Comparison of ENCODE assay signal across 11 cellular contexts in the genomic region with DNA sequence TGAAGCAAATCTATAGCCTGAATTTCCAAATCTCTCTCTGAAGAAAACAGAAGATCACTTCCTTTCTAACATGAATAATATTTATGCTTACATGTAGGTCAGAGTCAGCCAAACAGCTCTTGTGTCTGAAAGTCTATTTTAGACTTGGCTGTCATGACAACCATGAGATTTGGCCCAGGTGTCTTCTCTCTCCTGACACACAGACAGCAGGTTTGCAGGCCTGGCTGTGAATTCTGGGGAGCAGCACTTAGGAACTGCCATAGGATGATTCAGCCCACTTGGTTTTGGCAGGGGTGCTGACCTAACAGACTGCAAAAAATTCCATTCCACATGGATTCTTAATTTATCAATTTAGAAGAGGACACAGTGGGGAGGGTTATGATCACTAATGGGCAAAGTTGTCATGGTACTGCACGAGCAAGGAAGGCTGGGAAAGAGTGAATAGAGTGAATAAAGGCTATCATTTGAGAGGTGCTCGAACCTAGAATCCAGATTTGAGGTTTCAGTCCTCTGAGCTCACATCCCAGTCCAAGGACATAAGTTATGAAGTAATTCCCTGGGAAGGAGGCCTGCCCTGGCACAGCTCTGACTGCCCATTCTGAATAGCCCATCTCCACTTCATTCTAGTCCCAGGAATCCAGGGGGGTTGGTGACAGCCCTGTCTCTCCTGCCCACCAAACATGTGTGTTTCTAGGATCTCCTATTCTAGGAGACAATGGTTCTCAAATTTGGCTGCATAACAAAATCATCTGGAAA.
A peak's percentile ranks its signal among the peaks of the same experiment; 100 is the strongest.
DNase-seq lines count a peak whose midpoint lies in the region; ATAC-seq, FAIRE-seq and TF ChIP-seq lines count a peak whose summit lies in the region.
"Had no signal": no experiment of that assay in that cellular context is flagged by ENCODE, and none has a peak within 500 bp of the region (broad histone marks: within the 10 kb centered on the region; RNA-seq: fewer than 3 reads in every experiment).

No MANE protein-coding gene starts in this region.

- intact Hi-C loops in mammary epithelial cell (cut with micrococcal nuclease) (no loop called here), kidney (cut with DNase I) (no loop called here), tibial artery (cut with DNase I; ENCODE audit: low total_unique reads) (no loop called here)

- no peaks in the 10 kb centered on the region for H3K36me3 Mint-ChIP-seq in activated T-cell treated with anti-CD3 and anti-CD28 coated beads, Interleukin-2, amount 50 U/mL, for 4 hours (ENCODE audit: insufficient read depth)

- in situ Hi-C loops in mammary epithelial cell (cut with MboI; ENCODE audit: low sequenced_read_pairs in 2 of 2), result no loop called here

- H3K9ac ChIP-seq in mammary epithelial cell (ENCODE audit: insufficient read depth, low read length), result no peak overlapping the region
- H3K9ac ChIP-seq in kidney (ENCODE audit: low read length in 2 of 2), result no peak overlapping the region

- H3K9me3 Mint-ChIP-seq in activated T-cell treated with anti-CD3 and anti-CD28 coated beads, Interleukin-2, amount 50 U/mL, for 4 hours, result no peaks in the 10 kb centered on the region

- no peaks in the 10 kb centered on the region for H4K20me1 ChIP-seq in mammary epithelial cell (ENCODE audit: insufficient read depth, low read length)
- H4K20me1 ChIP-seq in osteoblast (ENCODE audit: insufficient read depth, low read length), result no peaks in the 10 kb centered on the region

- 100% methylated on average over 2 of the region's 2 CpGs for WGBS in mammary epithelial cell (ENCODE audit: low coverage, missing lambda C conversion rate)

- no peaks in the 10 kb centered on the region for H3K79me2 ChIP-seq in mammary epithelial cell (ENCODE audit: insufficient read depth, low read length)
- H3K79me2 ChIP-seq in osteoblast (ENCODE audit: insufficient read depth, low read length), result no peaks in the 10 kb centered on the region

- TF ChIP-seq CTCF in mammary epithelial cell (conservative IDR thresholded peaks at IDR 0.05 in 1 of 2, IDR thresholded peaks at IDR 0.05 in 1 of 2; ENCODE audit: extremely low read depth in 1 of 2, insufficient read depth in 1 of 2, low read depth in 1 of 2, low read length in 2 of 2), result no peak
- no peak for TF ChIP-seq CTCF in osteoblast (IDR thresholded peaks at IDR 0.05; ENCODE audit: extremely low read depth, low read depth, low read length)
- no peak for TF ChIP-seq CTCF in kidney (IDR thresholded peaks at IDR 0.05; ENCODE audit: borderline replicate concordance, extremely low read depth, insufficient read depth)
- TF ChIP-seq CTCF in tibial artery (IDR thresholded peaks at IDR 0.05), result no peak

- no peaks in the 10 kb centered on the region for H3K27me3 ChIP-seq in mammary epithelial cell (ENCODE audit: insufficient read depth, low read length)
- no peaks in the 10 kb centered on the region for H3K27me3 ChIP-seq in osteoblast (ENCODE audit: insufficient read depth, low read length)
- no peaks in the 10 kb centered on the region for H3K27me3 ChIP-seq in tibial artery
- H3K27me3 ChIP-seq: SJSA1, transverse colon had no signal

- H3K4me1 Mint-ChIP-seq in activated T-cell treated with anti-CD3 and anti-CD28 coated beads, Interleukin-2, amount 50 U/mL, for 4 hours (ENCODE audit: low read depth), result peaks cover 28% of the 10 kb centered on the region

- H3K36me3 ChIP-seq in mammary epithelial cell (ENCODE audit: insufficient read depth, low read length) (no peaks in the 10 kb centered on the region), osteoblast (ENCODE audit: insufficient read depth, low read length) (no peaks in the 10 kb centered on the region), kidney (ENCODE audit: control insufficient read depth in 1 of 2, insufficient read depth in 2 of 2, low read length in 2 of 2) (no peaks in the 10 kb centered on the region), tibial artery (no peaks in the 10 kb centered on the region)
- H3K36me3 ChIP-seq: SJSA1, transverse colon had no signal

- H3K9me3 ChIP-seq in mammary epithelial cell (replicated peaks; ENCODE audit: insufficient read depth, low read length), result no peaks in the 10 kb centered on the region
- no peaks in the 10 kb centered on the region for H3K9me3 ChIP-seq in osteoblast (ENCODE audit: low read depth, low read length)
- no peaks in the 10 kb centered on the region for H3K9me3 ChIP-seq in kidney (ENCODE audit: control insufficient read depth in 1 of 2, low read length in 2 of 2)
- H3K9me3 ChIP-seq in tibial artery, result no peaks in the 10 kb centered on the region
- H3K9me3 ChIP-seq: SJSA1, transverse colon had no signal

- no peak overlapping the region for H3K4me3 Mint-ChIP-seq in activated T-cell treated with anti-CD3 and anti-CD28 coated beads, Interleukin-2, amount 50 U/mL, for 4 hours
- H3K4me3 Mint-ChIP-seq: activated naive CD4-positive, alpha-beta T cell treated with anti-CD3 and anti-CD28 coated beads, Interleukin-2, amount 10 ng/mL, durations not matched to agents 7 days and 5 days had no signal

- DNase-seq in LHCN-M2 (ENCODE audit: low read depth) (peak; percentile 64), mammary epithelial cell (peak; percentile 19), osteoblast (ENCODE audit: insufficient read length, low spot score, missing footprints) (peak; percentile 49), kidney (no peak), Kasumi-1 (lab: John Stamatoyannopoulos, UW) (no peak), tibial artery (no peak)
- DNase-seq in activated T-cell treated with anti-CD3 and anti-CD28 coated beads, Interleukin-2, amount 50 U/mL, for 4 hours, result no peak
- DNase-seq: activated naive CD4-positive, alpha-beta T cell treated with anti-CD3 and anti-CD28 coated beads, Interleukin-2, amount 10 ng/mL, durations not matched to agents 7 days and 5 days; transverse colon had no signal

- H3K27me3 Mint-ChIP-seq in activated T-cell treated with anti-CD3 and anti-CD28 coated beads, Interleukin-2, amount 50 U/mL, for 4 hours (ENCODE audit: low read depth), result no peaks in the 10 kb centered on the region

- no peak overlapping the region for H2AFZ ChIP-seq in mammary epithelial cell (ENCODE audit: low read depth, low read length)
- H2AFZ ChIP-seq in osteoblast (ENCODE audit: low read length), result peak overlapping the region; percentile 0

- H3K4me3 ChIP-seq in mammary epithelial cell (replicated peaks in 1 of 3; ENCODE audit: insufficient read depth in 1 of 3, low read depth in 2 of 3, low read length in 3 of 3) (no peak overlapping the region), osteoblast (ENCODE audit: insufficient read depth, low read length) (no peak overlapping the region), kidney (ENCODE audit: low read length in 2 of 2) (no peak overlapping the region), tibial artery (no peak overlapping the region)
- H3K4me3 ChIP-seq: SJSA1, transverse colon had no signal

- H3K4me1 ChIP-seq in mammary epithelial cell (ENCODE audit: insufficient read depth, low read length), result peaks cover 4% of the 10 kb centered on the region
- peaks cover 14% of the 10 kb centered on the region for H3K4me1 ChIP-seq in osteoblast (ENCODE audit: insufficient read depth, low read length)
- H3K4me1 ChIP-seq in kidney (ENCODE audit: control insufficient read depth in 1 of 2, insufficient read depth in 1 of 2, low read depth in 1 of 2, low read length in 2 of 2), result no peaks in the 10 kb centered on the region
- H3K4me1 ChIP-seq in tibial artery, result peaks cover 0 to 8% (median 3%) of the 10 kb centered on the region in 4 donors
- H3K4me1 ChIP-seq: SJSA1, transverse colon had no signal

- H3K4me2 ChIP-seq in mammary epithelial cell (ENCODE audit: insufficient read depth, low read depth, low read length), result no peak overlapping the region
- no peak overlapping the region for H3K4me2 ChIP-seq in osteoblast (ENCODE audit: insufficient read depth, low read length)

- FAIRE-seq in kidney (lab: Jason Lieb, UNC), result no peak

- CTCF ChIA-PET in mammary epithelial cell (lab: Charles Lee; ENCODE audit: low non-redundant PET), result no interaction called here

- no TSS peak for BruUV-seq in mammary epithelial cell (replicated peaks; lab: Mats Ljungman, UMichigan)

- dilution Hi-C loops in mammary epithelial cell (cut with HindIII; ENCODE audit: low sequenced_read_pairs), result no loop called here

- H3K27ac ChIP-seq in mammary epithelial cell (ENCODE audit: insufficient read depth, low read depth, low read length) (no peak overlapping the region), osteoblast (ENCODE audit: low read depth, low read length) (no peak overlapping the region), kidney (ENCODE audit: low read depth in 2 of 2, low read length in 2 of 2) (no peak overlapping the region), tibial artery (no peak overlapping the region)
- H3K27ac ChIP-seq: SJSA1 had no signal

- peak; percentile 83 for ATAC-seq in GM21529 (IDR thresholded peaks at IDR 0.05; ENCODE audit: unreplicated experiment)
- no peak for ATAC-seq in activated T-cell treated with anti-CD3 and anti-CD28 coated beads, Interleukin-2, amount 50 U/mL, for 4 hours

Comparison
In these comparisons a context has a peak if more than half of its experiments do, and no peak if none do; other contexts are left out.
1. DNase-seq: peak in LHCN-M2 (single experiment), mammary epithelial cell (single experiment) and osteoblast (single experiment); none in kidney (single experiment), Kasumi-1 (0 of 2), activated T-cell treated with anti-CD3 and anti-CD28 coated beads, Interleukin-2, amount 50 U/mL, for 4 hours (single experiment) and tibial artery (0 of 2).